In genomic region chr18:7028625-7029024, GRCh38 we compare ENCODE assay signal across 27 cellular contexts.
"Had no signal": no experiment of that assay in that cellular context is flagged by ENCODE, and none has a peak within 500 bp of the region (broad histone marks: within the 10 kb centered on the region; RNA-seq: fewer than 3 reads in every experiment).

No MANE protein-coding gene starts in this region.

- H3K27ac Mint-ChIP-seq: dendritic cell treated with granulocyte-macrophage colony-stimulating factor and Interleukin-4, amounts not matched to agents 40 ng/mL and 50 ng/mL, for 4 days; endodermal cell had no signal

- H3K4me3 Mint-ChIP-seq: dendritic cell treated with granulocyte-macrophage colony-stimulating factor and Interleukin-4, amounts not matched to agents 40 ng/mL and 50 ng/mL, for 4 days; endodermal cell had no signal

- H3K27me3 ChIP-seq: colonic mucosa, esophagus squamous epithelium, foreskin keratinocyte, gastrocnemius medialis, gastroesophageal sphincter, heart left ventricle had no signal

- DNase-seq: colonic mucosa; cortex of kidney; dermis blood vessel endothelial cell; dorsolateral prefrontal cortex; effector CD4-positive, alpha-beta T cell; effector CD8-positive, alpha-beta T cell; effector memory CD4-positive, alpha-beta T cell; endodermal cell; erythroblast; esophagus squamous epithelium; foreskin fibroblast; foreskin keratinocyte; foreskin melanocyte; gastrocnemius medialis; glutamatergic neuron; heart left ventricle; heart right ventricle had no signal

- H3K36me3 ChIP-seq: colonic mucosa, esophagus muscularis mucosa, esophagus squamous epithelium, gastrocnemius medialis, gastroesophageal sphincter, heart left ventricle, heart right ventricle had no signal

- H3K9me3 Mint-ChIP-seq: dendritic cell treated with granulocyte-macrophage colony-stimulating factor and Interleukin-4, amounts not matched to agents 40 ng/mL and 50 ng/mL, for 4 days; endodermal cell had no signal

- H3K4me1 ChIP-seq: colonic mucosa, esophagus muscularis mucosa, esophagus squamous epithelium, foreskin keratinocyte, gastrocnemius medialis, gastroesophageal sphincter, heart left ventricle, heart right ventricle had no signal

- H3K27me3 Mint-ChIP-seq: dendritic cell treated with granulocyte-macrophage colony-stimulating factor and Interleukin-4, amounts not matched to agents 40 ng/mL and 50 ng/mL, for 4 days had no signal

- H3K4me1 Mint-ChIP-seq: endodermal cell had no signal

- FAIRE-seq: colon, endometrium, endothelial cell of umbilical vein, frontal cortex had no signal

- H3K27ac ChIP-seq: colonic mucosa, coronary artery, dorsolateral prefrontal cortex, epithelial cell of prostate, esophagus muscularis mucosa, esophagus squamous epithelium, foreskin keratinocyte, gastrocnemius medialis, gastroesophageal sphincter, heart left ventricle, heart right ventricle had no signal

- H3K4me3 ChIP-seq: colonic mucosa, coronary artery, dorsolateral prefrontal cortex, esophagus muscularis mucosa, esophagus squamous epithelium, gastrocnemius medialis, gastroesophageal sphincter, heart left ventricle, heart right ventricle had no signal

- ATAC-seq: esophagus mucosa, foreskin keratinocyte, gastrocnemius medialis, gastroesophageal sphincter, heart left ventricle, heart right ventricle had no signal

- H3K9me3 ChIP-seq: colonic mucosa, esophagus muscularis mucosa, esophagus squamous epithelium, gastrocnemius medialis, gastroesophageal sphincter, heart left ventricle, heart right ventricle had no signal
